Comparison of ENCODE assay signal across 8 cellular contexts in genomic region chr17:17041571-17042380, GRCh38. TPM values are rescaled to one million over a fixed set of nuclear protein-coding genes. Genes with fewer than 3 reads are reported as not detected.
DNase-seq lines count a peak whose midpoint lies in the region; ATAC-seq, FAIRE-seq and TF ChIP-seq lines count a peak whose summit lies in the region.

No MANE protein-coding gene starts in this region.

- peaks cover 5% of the 10 kb centered on the region for H3K9me3 Mint-ChIP-seq in type B pancreatic cell

- H3K36me3 Mint-ChIP-seq in type B pancreatic cell = peaks cover 9% of the 10 kb centered on the region

- ATAC-seq in HG02852 (IDR thresholded peaks at IDR 0.05; ENCODE audit: unreplicated experiment) = peak; percentile 95
- ATAC-seq in left cardiac atrium = peak; percentile 97 to 98

- TF ChIP-seq POLR2A in GM12892 (IDR thresholded peaks at IDR 0.05; ENCODE audit: low read depth, low read length) = peak; percentile 1; the same call in 1 of the 2 replicates
- TF ChIP-seq POLR2A in adrenal gland (IDR thresholded peaks at IDR 0.05) = peak in 1 of 2 donors; percentile 61

- DNase-seq in GM12892 (ENCODE audit: insufficient read length) = peak; percentile 94
- DNase-seq in NCI-H1436 (lab: John Stamatoyannopoulos, UW) = peak; percentile 95
- peak; percentile 98 for DNase-seq in SW480 (ENCODE audit: low spot score)
- DNase-seq in adrenal gland = peak; percentile 99 to 100 (median 99)
- DNase-seq in left cardiac atrium = peak; percentile 100
- DNase-seq in posterior cingulate gyrus = peak; percentile 97 to 100 (median 99)
- DNase-seq in type B pancreatic cell (ENCODE audit: extremely low spot score, unreplicated experiment) = peak; percentile 98

- H3K4me1 ChIP-seq in adrenal gland (replicated peaks in 1 of 2) = peaks cover 33 to 45% of the 10 kb centered on the region in 2 donors

- H3K36me3 ChIP-seq in adrenal gland (replicated peaks in 1 of 2) = no peaks in the 10 kb centered on the region

- no peaks in the 10 kb centered on the region for H3K9me3 ChIP-seq in adrenal gland (replicated peaks in 1 of 3)

- H3K4me3 ChIP-seq in adrenal gland = peak overlapping the region in 2 of 4 donors; percentile 29 to 49

- H3K27me3 ChIP-seq in adrenal gland = no peaks in the 10 kb centered on the region

- 5 to 28% (median 11%) methylated on average over 10 to 44 of the region's 44 CpGs for WGBS in adrenal gland, 4 donors

- H3K27ac ChIP-seq in adrenal gland = peak overlapping the region in 3 of 5 donors; percentile 35 to 95 (median 37)

- intact Hi-C loops in adrenal gland (cut with DNase I) (no loop called here), left cardiac atrium (cut with DNase I) (loop anchor here in 1 of 2 donors (10.0 kb wide), 1 partner anchor 63 kb away; no protein-coding TSS in a partner anchor), posterior cingulate gyrus (cut with DNase I) (loop anchor here (5.0 kb wide), 1 partner anchor 106 kb away; no protein-coding TSS in a partner anchor)

- TF ChIP-seq CTCF in adrenal gland (IDR thresholded peaks at IDR 0.05) (no peak), type B pancreatic cell (conservative IDR thresholded peaks at IDR 0.05) (no peak)

- peaks cover 43% of the 10 kb centered on the region for H3K4me1 Mint-ChIP-seq in type B pancreatic cell (ENCODE audit: unreplicated experiment)

- H3K27ac Mint-ChIP-seq in type B pancreatic cell = peak overlapping the region; percentile 85

- H3K27me3 Mint-ChIP-seq in type B pancreatic cell = no peaks in the 10 kb centered on the region

- FAIRE-seq in GM12892 (lab: Jason Lieb, UNC) = peak; percentile 97

- H3K4me3 Mint-ChIP-seq in type B pancreatic cell = peak overlapping the region; percentile 78

RNA-seq across cellular contexts. Expression of gene MPRIP, which starts 0.5 kb away (rescaled TPM):
- polyA plus RNA-seq in GM12892 (2012; ENCODE audit: missing spikeins) = 53.9 TPM
- total RNA-seq in adrenal gland (100 to 1,000 TPM; 109 to 234 (median 168) TPM), left cardiac atrium (100 to 1,000 TPM; 247 to 329 TPM), type B pancreatic cell (ENCODE audit: low replicate concordance) (275 and 367 TPM in 2 replicates)
- polyA plus RNA-seq in adrenal gland = 100 to 1,000 TPM; 174 to 231 (median 176) TPM
